ENCODE assay signal across 9 cellular contexts in genomic region chr4:153143527-153144348, GRCh38.
DNase-seq lines count a peak whose midpoint lies in the region; ATAC-seq and TF ChIP-seq lines count a peak whose summit lies in the region.
"Had no signal": no experiment of that assay in that cellular context is flagged by ENCODE, and none has a peak within 500 bp of the region (broad histone marks: within the 10 kb centered on the region; RNA-seq: fewer than 3 reads in every experiment).

No MANE protein-coding gene starts in this region.

- BruUV-seq in OCI-LY7 (replicated peaks; lab: Mats Ljungman, UMichigan), result no TSS peak

- H3K79me2 ChIP-seq in SK-N-SH (ENCODE audit: insufficient read depth) (no peaks in the 10 kb centered on the region), OCI-LY7 (ENCODE audit: insufficient read depth, low read depth, low read length) (no peaks in the 10 kb centered on the region)

- H4K20me1 ChIP-seq in SK-N-SH (ENCODE audit: insufficient read depth), result no peaks in the 10 kb centered on the region
- H4K20me1 ChIP-seq in OCI-LY7 (ENCODE audit: insufficient read depth, low read length), result no peaks in the 10 kb centered on the region

- TF ChIP-seq CTCF in SK-N-SH (IDR thresholded peaks at IDR 0.05) (no peak), lower leg skin (IDR thresholded peaks at IDR 0.05) (no peak), OCI-LY7 (conservative IDR thresholded peaks at IDR 0.05; ENCODE audit: low read length) (no peak)

- H3K9me3 Mint-ChIP-seq in activated naive CD4-positive, alpha-beta T cell treated with anti-CD3 and anti-CD28 coated beads for 36 hours, result no peaks in the 10 kb centered on the region
- H3K9me3 Mint-ChIP-seq: memory B cell had no signal

- peak overlapping the region; percentile 5; the same call in 1 of the 2 replicates for H3K9ac ChIP-seq in SK-N-SH

- intact Hi-C loops in activated naive CD4-positive, alpha-beta T cell treated with anti-CD3 and anti-CD28 coated beads for 36 hours (cut with micrococcal nuclease), result loop anchor here (1.0 to 5.0 kb wide), 7 partner anchors 13 to 607 kb away; no protein-coding TSS in a partner anchor
- intact Hi-C loops in lower leg skin (cut with DNase I; ENCODE audit: low total_unique reads), result loop anchor here (10.0 kb wide), 1 partner anchor 161 kb away; no protein-coding TSS in a partner anchor
- intact Hi-C loops in OCI-LY7 (cut with micrococcal nuclease; ENCODE audit: unreplicated experiment), result loop anchor here (1.0 to 5.0 kb wide), 4 partner anchors 175 to 609 kb away; no protein-coding TSS in a partner anchor

- peak; percentile 49; the same call in 1 of the 2 replicates for TF ChIP-seq RAD21 in SK-N-SH (IDR thresholded peaks at IDR 0.05; ENCODE audit: low read length)

- peak overlapping the region; percentile 69 for H3K4me2 ChIP-seq in SK-N-SH
- no peak overlapping the region for H3K4me2 ChIP-seq in OCI-LY7 (ENCODE audit: low read length)

- POLR2A ChIA-PET in SK-N-SH (lab: Yijun Ruan, JAX), result interaction anchor here (0.6 to 1.8 kb wide), 4 partner anchors 9 to 323 kb away, joined by 3 to 7 read pairs (median 3); no protein-coding TSS in a partner anchor
- POLR2A ChIA-PET in OCI-LY7 (lab: Charles Lee), result no interaction called here

- TF ChIP-seq POLR2A in lower leg skin (IDR thresholded peaks at IDR 0.05), result no peak

- H3K4me3 Mint-ChIP-seq in activated naive CD4-positive, alpha-beta T cell treated with anti-CD3 and anti-CD28 coated beads for 36 hours, result no peak overlapping the region
- H3K4me3 Mint-ChIP-seq: memory B cell had no signal

- ATAC-seq in left lobe of liver (peak; percentile 16), GM19023 (IDR thresholded peaks at IDR 0.05; ENCODE audit: unreplicated experiment) (no peak)

- H3K4me1 ChIP-seq in SK-N-SH (ENCODE audit: control insufficient read depth in 1 of 2, insufficient read depth in 2 of 2, low read depth in 1 of 2, low read length in 1 of 2) (peaks cover 16 to 30% of the 10 kb centered on the region in 2 experiments; a peak in 3 of 4 replicates), OCI-LY7 (ENCODE audit: insufficient read depth, low read length, poor library complexity, severe bottlenecking) (peaks cover 3% of the 10 kb centered on the region)

- WGBS in SK-N-SH (ENCODE audit: low lambda C conversion rate), result 1% methylated on average over 7 of the region's 7 CpGs
- 24 to 26% methylated on average over 7 of the region's 7 CpGs for WGBS in lower leg skin, 2 donors

- no peaks in the 10 kb centered on the region for H3K27me3 Mint-ChIP-seq in activated naive CD4-positive, alpha-beta T cell treated with anti-CD3 and anti-CD28 coated beads for 36 hours (ENCODE audit: low read depth)

- H2AFZ ChIP-seq in SK-N-SH (ENCODE audit: low read depth) (peak overlapping the region; percentile 20; the same call in 1 of the 2 replicates), OCI-LY7 (ENCODE audit: low read length) (no peak overlapping the region)

- peaks cover 17% of the 10 kb centered on the region for H3K4me1 Mint-ChIP-seq in activated naive CD4-positive, alpha-beta T cell treated with anti-CD3 and anti-CD28 coated beads for 36 hours (ENCODE audit: low read depth)

- H3K9me3 ChIP-seq in MG63, result no peaks in the 10 kb centered on the region
- H3K9me3 ChIP-seq in SK-N-SH, result no peaks in the 10 kb centered on the region
- no peaks in the 10 kb centered on the region for H3K9me3 ChIP-seq in OCI-LY7 (ENCODE audit: low read length)

- H3K4me3 ChIP-seq in MG63, result no peak overlapping the region
- peak overlapping the region; percentile 21 to 55 for H3K4me3 ChIP-seq in SK-N-SH (ENCODE audit: low read depth in 2 of 2, low read length in 1 of 2)
- no peak overlapping the region for H3K4me3 ChIP-seq in lower leg skin (ENCODE audit: low read depth, poor library complexity, severe bottlenecking)
- H3K4me3 ChIP-seq in OCI-LY7 (ENCODE audit: low read depth, low read length, poor library complexity, severe bottlenecking), result no peak overlapping the region

- peak; percentile 84 to 93 for TF ChIP-seq EP300 in SK-N-SH (IDR thresholded peaks at IDR 0.05; ENCODE audit: borderline replicate concordance in 1 of 2, low read depth in 1 of 2, low read length in 1 of 2)

- H3K27me3 ChIP-seq in MG63 (no peaks in the 10 kb centered on the region), SK-N-SH (ENCODE audit: insufficient read depth) (no peaks in the 10 kb centered on the region)

- H3K9me2 ChIP-seq in SK-N-SH, result no peaks in the 10 kb centered on the region
- no peaks in the 10 kb centered on the region for H3K9me2 ChIP-seq in OCI-LY7 (ENCODE audit: insufficient read depth, low read length)

- CTCF ChIA-PET in SK-N-SH (lab: Yijun Ruan, JAX), result interaction anchor here (0.6 to 2.4 kb wide), 65 partner anchors 7 to 606 kb away, joined by 3 to 37 read pairs (median 5); partner anchors contain the start of genes MND1, TMEM131L and TMEM154
- CTCF ChIA-PET in activated naive CD4-positive, alpha-beta T cell treated with anti-CD3 and anti-CD28 coated beads for 36 hours (lab: Charles Lee), result interaction anchor here (0.6 to 5.2 kb wide), 22 partner anchors 9 to 603 kb away, joined by 3 to 36 read pairs (median 6); no protein-coding TSS in a partner anchor
- CTCF ChIA-PET in OCI-LY7 (lab: Charles Lee; ENCODE audit: unreplicated experiment), result interaction anchor here (0.6 kb wide), 1 partner anchor 174 kb away, joined by 3 read pairs; no protein-coding TSS in a partner anchor

- no peaks in the 10 kb centered on the region for H3K36me3 Mint-ChIP-seq in activated naive CD4-positive, alpha-beta T cell treated with anti-CD3 and anti-CD28 coated beads for 36 hours (ENCODE audit: low read depth)
- H3K36me3 Mint-ChIP-seq: memory B cell had no signal

- H3K27ac ChIP-seq in SK-N-SH (ENCODE audit: low read depth in 2 of 2, low read length in 1 of 2) (peak overlapping the region; percentile 66 to 98), OCI-LY7 (ENCODE audit: low read depth, low read length, poor library complexity, severe bottlenecking) (no peak overlapping the region)

- H3F3A ChIP-seq in SK-N-SH (replicated peaks; ENCODE audit: insufficient read depth), result peaks cover 22% of the 10 kb centered on the region

- H3K27ac Mint-ChIP-seq in activated naive CD4-positive, alpha-beta T cell treated with anti-CD3 and anti-CD28 coated beads for 36 hours, result no peak overlapping the region
- H3K27ac Mint-ChIP-seq: memory B cell had no signal

- DNase-seq in DMS 273 treated with DMSO at 0.1 percent for 48 hours (lab: John Stamatoyannopoulos, UW) (peak; percentile 72), MG63 (peak; percentile 51), SK-N-SH (peak; percentile 82), left lobe of liver (ENCODE audit: low spot score) (no peak), lower leg skin (ENCODE audit: low spot score in 2 of 2) (no peak), OCI-LY7 (ENCODE audit: low spot score) (no peak)
- no peak for DNase-seq in activated naive CD4-positive, alpha-beta T cell treated with anti-CD3 and anti-CD28 coated beads for 36 hours

- no peaks in the 10 kb centered on the region for H3K36me3 ChIP-seq in MG63
- no peaks in the 10 kb centered on the region for H3K36me3 ChIP-seq in SK-N-SH (replicated peaks in 1 of 2; ENCODE audit: control insufficient read depth in 1 of 2, insufficient read depth in 2 of 2, low read length in 1 of 2)
- H3K36me3 ChIP-seq in OCI-LY7 (ENCODE audit: insufficient read depth, low read length), result no peaks in the 10 kb centered on the region

TF ChIP-seq in SK-N-SH, 30 proteins besides CTCF, POLR2A, EP300 and RAD21 (continues in another document):
- TF ChIP-seq CHD2 (IDR thresholded peaks at IDR 0.05; ENCODE audit: low read length, partially characterized antibody), result peak; percentile 87
- TF ChIP-seq RXRA (IDR thresholded peaks at IDR 0.05; ENCODE audit: borderline replicate concordance, low read depth), result peak; percentile 62; the same call in 1 of the 2 replicates
- TF ChIP-seq USF2 (IDR thresholded peaks at IDR 0.05; ENCODE audit: borderline replicate concordance, low read depth, low read length), result no peak
- peak; percentile 70 for TF ChIP-seq FOXM1 (IDR thresholded peaks at IDR 0.05; ENCODE audit: low read depth)
- no peak for TF ChIP-seq NRF1 (IDR thresholded peaks at IDR 0.05; ENCODE audit: low read depth, low read length)
- no peak for TF ChIP-seq SIN3A (IDR thresholded peaks at IDR 0.05; ENCODE audit: borderline replicate concordance, low read depth, low read length)
- no peak for TF ChIP-seq ELF1 (IDR thresholded peaks at IDR 0.05)
- TF ChIP-seq GATA2 (CRISPR knock-in tag; IDR thresholded peaks at IDR 0.05), result peak; percentile 84
- no peak for TF ChIP-seq RFX5 (IDR thresholded peaks at IDR 0.05; ENCODE audit: low read length)
- peak; percentile 60; the same call in 1 of the 2 replicates for TF ChIP-seq MXI1 (IDR thresholded peaks at IDR 0.05; ENCODE audit: low read depth, low read length)
- TF ChIP-seq FOXJ3 (CRISPR knock-in tag; IDR thresholded peaks at IDR 0.05), result peak; percentile 60; the same call in 1 of the 2 replicates
- TF ChIP-seq TEAD4 (IDR thresholded peaks at IDR 0.05; ENCODE audit: borderline replicate concordance, insufficient read depth), result peak; percentile 90
- no peak for TF ChIP-seq USF1 (IDR thresholded peaks at IDR 0.05; ENCODE audit: borderline replicate concordance, low read depth)
- TF ChIP-seq TAF1 (IDR thresholded peaks at IDR 0.05; ENCODE audit: borderline replicate concordance, low read depth, low read length), result no peak
- peak; percentile 88 for TF ChIP-seq NFIC (IDR thresholded peaks at IDR 0.05; ENCODE audit: borderline replicate concordance)
- peak; percentile 71 for TF ChIP-seq JUND (IDR thresholded peaks at IDR 0.05)
- no peak for TF ChIP-seq SMC3 (IDR thresholded peaks at IDR 0.05; ENCODE audit: low read depth, low read length)
- peak; percentile 82 for TF ChIP-seq POLR2AphosphoS5 (IDR thresholded peaks at IDR 0.05; ENCODE audit: low read depth, low read length)

Comparison
In these comparisons a context has a peak if more than half of its experiments do, and no peak if none do; other contexts are left out.
1. DNase-seq: peak in DMS 273 treated with DMSO at 0.1 percent for 48 hours (single experiment), MG63 (single experiment) and SK-N-SH (single experiment); none in left lobe of liver (single experiment), activated naive CD4-positive, alpha-beta T cell treated with anti-CD3 and anti-CD28 coated beads for 36 hours (single experiment), lower leg skin (0 of 2) and OCI-LY7 (single experiment).
2. H3K4me3 ChIP-seq: peak in SK-N-SH (2 of 2); none in MG63 (single experiment), lower leg skin (single experiment) and OCI-LY7 (single experiment).